Comparison of ENCODE assay signal across 8 cellular contexts in genomic region chr19:5977785-5978605, GRCh38. TPM values are rescaled to one million over a fixed set of nuclear protein-coding genes. Genes with fewer than 3 reads are reported as not detected.
DNase-seq lines count a peak whose midpoint lies in the region; FAIRE-seq and TF ChIP-seq lines count a peak whose summit lies in the region.

TSS of gene RANBP3 (minus strand) at chr19:5978140. CDS start at chr19:5978082, 58 bp downstream.

- POLR2A ChIA-PET in HEK293T (lab: Yijun Ruan, JAX) = interaction anchor here (0.6 to 4.1 kb wide), 10 partner anchors 8 to 174 kb away, joined by 3 to 33 read pairs (median 4); partner anchors contain the start of genes NDUFA11 and NRTN

- in situ Hi-C loops in SK-MEL-5 (cut with HindIII; ENCODE audit: low pct_unique_long_range_greater_than_20kb, low sequenced_read_pairs) = no loop called here

- H3K9me3 Mint-ChIP-seq in activated naive CD4-positive, alpha-beta T cell treated with anti-CD3 and anti-CD28 coated beads for 36 hours = no peaks in the 10 kb centered on the region

- peak; percentile 40 for TF ChIP-seq CTCF in neutrophil (IDR thresholded peaks at IDR 0.05)

- intact Hi-C loops in activated naive CD4-positive, alpha-beta T cell treated with anti-CD3 and anti-CD28 coated beads for 36 hours (cut with micrococcal nuclease) = loop anchor here (1.0 to 10.0 kb wide), 7 partner anchors 10 to 384 kb away; partner anchors contain the start of genes CLPP, DUS3L, RFX2 and SAFB

- FAIRE-seq in frontal cortex (lab: Jason Lieb, UNC) = no peak

- no peaks in the 10 kb centered on the region for H3K9me3 ChIP-seq in neutrophil

- H3K36me3 ChIP-seq in neutrophil = peaks cover 30% of the 10 kb centered on the region

- peaks cover 59% of the 10 kb centered on the region for H3K4me1 Mint-ChIP-seq in activated naive CD4-positive, alpha-beta T cell treated with anti-CD3 and anti-CD28 coated beads for 36 hours (ENCODE audit: low read depth)

- peaks cover 25% of the 10 kb centered on the region for H3K36me3 Mint-ChIP-seq in activated naive CD4-positive, alpha-beta T cell treated with anti-CD3 and anti-CD28 coated beads for 36 hours (ENCODE audit: low read depth)

- no peaks in the 10 kb centered on the region for H3K27me3 Mint-ChIP-seq in activated naive CD4-positive, alpha-beta T cell treated with anti-CD3 and anti-CD28 coated beads for 36 hours (ENCODE audit: low read depth)

- peak within 1 kb of the TSS; percentile 95 for H3K27ac Mint-ChIP-seq in activated naive CD4-positive, alpha-beta T cell treated with anti-CD3 and anti-CD28 coated beads for 36 hours

- CTCF ChIA-PET in HEK293T (lab: Yijun Ruan, JAX) = interaction anchor here (2.9 kb wide), 1 partner anchor 10 kb away, joined by 22 read pairs; no protein-coding TSS in a partner anchor
- CTCF ChIA-PET in activated naive CD4-positive, alpha-beta T cell treated with anti-CD3 and anti-CD28 coated beads for 36 hours (lab: Charles Lee) = interaction anchor here (0.6 to 4.5 kb wide), 6 partner anchors 10 to 102 kb away, joined by 3 to 23 read pairs (median 8); partner anchors contain the start of gene NDUFA11

- H3K4me3 ChIP-seq in neutrophil (ENCODE audit: low read depth in 1 of 2, low read length in 1 of 2) = peak within 1 kb of the TSS; percentile 86 to 94

- peak; percentile 97 for DNase-seq in GF-D8 (lab: John Stamatoyannopoulos, UW)
- peak; percentile 100 for DNase-seq in HEK293T (ENCODE audit: extremely low spot score)
- DNase-seq in MV-4-11 (lab: John Stamatoyannopoulos, UW) = peak; percentile 100
- DNase-seq in SK-MEL-5 (ENCODE audit: low read depth, low spot score) = peak; percentile 97
- peak; percentile 98 for DNase-seq in activated naive CD4-positive, alpha-beta T cell treated with anti-CD3 and anti-CD28 coated beads for 36 hours
- DNase-seq in frontal cortex (ENCODE audit: low spot score in 2 of 2) = peak; percentile 98 to 100
- DNase-seq in substantia nigra (lab: John Stamatoyannopoulos, UW) = peak; percentile 76 to 100 (median 96)

- H3K4me1 ChIP-seq in neutrophil (ENCODE audit: control insufficient read depth in 1 of 2, insufficient read depth in 1 of 2, low read depth in 1 of 2, low read length in 1 of 2) = peaks cover 17 to 24% of the 10 kb centered on the region in 2 experiments

- H3K4me3 Mint-ChIP-seq in activated naive CD4-positive, alpha-beta T cell treated with anti-CD3 and anti-CD28 coated beads for 36 hours = peak within 1 kb of the TSS; percentile 98

- peak within 1 kb of the TSS; percentile 84 for H3K27ac ChIP-seq in neutrophil
- peak within 1 kb of the TSS; percentile 88 for H3K27ac ChIP-seq in substantia nigra (ENCODE audit: low read depth, low read length, poor library complexity, severe bottlenecking)

- no peaks in the 10 kb centered on the region for H3K27me3 ChIP-seq in neutrophil

TF ChIP-seq in HEK293T, 16 proteins besides CTCF, POLR2A, EP300 and RAD21:
- TF ChIP-seq ARNT (IDR thresholded peaks at IDR 0.05) = no peak
- no peak for TF ChIP-seq FOXA1 (IDR thresholded peaks at IDR 0.05)
- TF ChIP-seq ELF4 (IDR thresholded peaks at IDR 0.05) = no peak
- peak; percentile 99 for TF ChIP-seq L3MBTL2 (conservative IDR thresholded peaks at IDR 0.05)
- no peak for TF ChIP-seq NFRKB (IDR thresholded peaks at IDR 0.05)
- TF ChIP-seq FOXK2 (IDR thresholded peaks at IDR 0.05) = no peak
- TF ChIP-seq BHLHE40 (IDR thresholded peaks at IDR 0.05; ENCODE audit: borderline replicate concordance) = no peak

RNA-seq across cellular contexts. Expression of gene RANBP3, which starts in this region (rescaled TPM):
- total RNA-seq in SK-MEL-5 (2014; rRNA removed; shearing (Covaris generic)) = 26.7 and 35.7 TPM in 2 replicates
- 53.3 and 55.2 TPM in 2 replicates for polyA plus RNA-seq in SK-MEL-5 (2015; cell fraction: cytosol; rRNA removed)
- polyA plus RNA-seq in SK-MEL-5 (2015; cell fraction: nucleus; rRNA removed) = 25.3 and 31.6 TPM in 2 replicates
- total RNA-seq in activated naive CD4-positive, alpha-beta T cell treated with anti-CD3 and anti-CD28 coated beads for 36 hours = 10 to 100 TPM; 77.9 to 80.5 TPM
- 41.6 TPM for total RNA-seq in frontal cortex

Comparison
In these comparisons a context has a peak if more than half of its experiments do, and no peak if none do; other contexts are left out.
1. Peak in every context shown above with its lines: DNase-seq, H3K4me3 ChIP-seq and H3K27ac ChIP-seq.